Comparison of ENCODE assay signal across 18 cellular contexts in genomic region chr2:145185696-145186095, GRCh38.
A peak's percentile ranks its signal among the peaks of the same experiment; 100 is the strongest.
DNase-seq lines count a peak whose midpoint lies in the region; ATAC-seq, FAIRE-seq and TF ChIP-seq lines count a peak whose summit lies in the region.
"Had no signal": no experiment of that assay in that cellular context is flagged by ENCODE, and none has a peak within 500 bp of the region (broad histone marks: within the 10 kb centered on the region; RNA-seq: fewer than 3 reads in every experiment).

No MANE protein-coding gene starts in this region.

- BruUV-seq in A673 (replicated peaks; lab: Mats Ljungman, UMichigan): TSS peak; percentile 59

- DNase-seq in A673 (ENCODE audit: low spot score) (no peak), HS-5 (ENCODE audit: low read depth) (peak; percentile 8), bronchial epithelial cell (ENCODE audit: low read depth) (peak; percentile 49), left ventricle myocardium superior (no peak), NCI-H446 treated with DMSO at 0.1 percent for 48 hours (lab: John Stamatoyannopoulos, UW) (no peak), RWPE1 (ENCODE audit: low spot score) (no peak), COLO829 (ENCODE audit: low spot score) (no peak)
- DNase-seq: ACHN; activated CD4-positive, alpha-beta T cell treated with anti-CD3 and anti-CD28 coated beads, Interleukin-2, amount 10 ng/mL, durations not matched to agents 24 days and 14 days; activated naive CD4-positive, alpha-beta T cell; CD8-positive, alpha-beta T cell; colonic mucosa; NCI-H1694 treated with DMSO at 0.1 percent for 48 hours; stimulated activated naive CD8-positive, alpha-beta T cell treated with anti-CD3 and anti-CD28 coated beads, Interleukin-15, amount 100 ng/mL, for 72 hours had no signal

- intact Hi-C loops in A673 (cut with micrococcal nuclease; ENCODE audit: unreplicated experiment): no loop called here
- intact Hi-C loops in left ventricle myocardium superior (cut with micrococcal nuclease): no loop called here

- H3K27me3 ChIP-seq in A673 (replicated peaks; ENCODE audit: insufficient read depth, low read depth, low read length, poor library complexity): no peaks in the 10 kb centered on the region
- no peaks in the 10 kb centered on the region for H3K27me3 ChIP-seq in bronchial epithelial cell (ENCODE audit: control insufficient read depth, insufficient read depth, low read length)
- H3K27me3 ChIP-seq: colonic mucosa, hepatocyte had no signal

- POLR2A ChIA-PET in A673 (lab: Charles Lee; ENCODE audit: low non-redundant PET): no interaction called here
- POLR2A ChIA-PET in RWPE1 (lab: Yijun Ruan, JAX; ENCODE audit: low non-redundant PET): no interaction called here

- peaks cover 51% of the 10 kb centered on the region for H3K4me1 ChIP-seq in A673 (ENCODE audit: insufficient read depth, low read length, poor library complexity, severe bottlenecking)
- H3K4me1 ChIP-seq: colonic mucosa had no signal

- peak; percentile 50 for ATAC-seq in left ventricle myocardium superior
- ATAC-seq in HG03039 (IDR thresholded peaks at IDR 0.05; ENCODE audit: unreplicated experiment): no peak
- ATAC-seq: CD8-positive, alpha-beta T cell; HepG2; stimulated activated naive CD8-positive, alpha-beta T cell treated with anti-CD3 and anti-CD28 coated beads, Interleukin-15, amount 100 ng/mL, for 72 hours had no signal

- H3K36me3 ChIP-seq in A673 (ENCODE audit: insufficient read depth, low read length, poor library complexity, severe bottlenecking) (no peaks in the 10 kb centered on the region), bronchial epithelial cell (ENCODE audit: control insufficient read depth, insufficient read depth, low read length) (no peaks in the 10 kb centered on the region)
- H3K36me3 ChIP-seq: colonic mucosa had no signal

- no peaks in the 10 kb centered on the region for H3K9me3 ChIP-seq in A673 (ENCODE audit: low read depth, low read length, poor library complexity, severe bottlenecking)
- H3K9me3 ChIP-seq: colonic mucosa had no signal

- H3K4me3 ChIP-seq in A673 (ENCODE audit: low read depth, low read length, poor library complexity, severe bottlenecking) (no peak overlapping the region), bronchial epithelial cell (ENCODE audit: low read depth, low read length) (no peak overlapping the region)
- H3K4me3 ChIP-seq: colonic mucosa, hepatocyte had no signal

- TF ChIP-seq CTCF in A673 (conservative IDR thresholded peaks at IDR 0.05; ENCODE audit: low read depth, low read length): no peak
- TF ChIP-seq CTCF in bronchial epithelial cell (IDR thresholded peaks at IDR 0.05; ENCODE audit: insufficient read depth, low read length, severe bottlenecking): no peak
- no peak for TF ChIP-seq CTCF in RWPE1 (conservative IDR thresholded peaks at IDR 0.05; ENCODE audit: low read depth)

- FAIRE-seq in bronchial epithelial cell (lab: Jason Lieb, UNC): no peak
- FAIRE-seq: GM19239, HepG2 had no signal

- CTCF ChIA-PET in A673 (lab: Charles Lee): no interaction called here
- CTCF ChIA-PET in RWPE1 (lab: Yijun Ruan, JAX): no interaction called here

- H3K27ac ChIP-seq in A673 (ENCODE audit: low read depth, low read length, poor library complexity, severe bottlenecking): peak overlapping the region; percentile 44
- H3K27ac ChIP-seq in RWPE1: no peak overlapping the region
- H3K27ac ChIP-seq: colonic mucosa, hepatocyte had no signal

Comparison
In these comparisons a context has a peak if more than half of its experiments do, and no peak if none do; other contexts are left out.
1. DNase-seq: peak in HS-5 (single experiment) and bronchial epithelial cell (single experiment); none in A673 (single experiment), left ventricle myocardium superior (single experiment), NCI-H446 treated with DMSO at 0.1 percent for 48 hours (single experiment), RWPE1 (single experiment) and COLO829 (single experiment).